In the genomic region with DNA sequence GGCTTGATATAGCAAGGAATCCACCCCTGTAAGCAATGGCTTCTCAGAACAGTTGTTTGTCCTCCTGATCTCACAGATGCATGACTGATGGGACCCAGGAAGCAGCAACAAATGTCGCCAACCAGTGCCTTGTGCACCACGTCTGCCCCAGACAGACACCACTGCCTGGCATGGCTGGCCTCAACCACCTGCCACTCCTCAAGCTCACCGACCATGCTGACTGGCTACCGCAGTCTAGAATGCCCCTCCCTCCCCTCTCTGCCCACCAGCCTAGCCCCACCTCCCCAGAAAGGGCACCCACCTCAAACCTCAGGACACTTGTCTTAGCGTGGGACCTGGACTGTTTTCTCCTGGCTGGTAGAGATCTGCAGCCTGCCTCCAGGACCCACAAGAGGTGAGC, we compare ENCODE assay signal across 20 cellular contexts. TPM values are rescaled to one million over a fixed set of nuclear protein-coding genes. Genes with fewer than 3 reads are reported as not detected.
DNase-seq lines count a peak whose midpoint lies in the region; ATAC-seq, FAIRE-seq and TF ChIP-seq lines count a peak whose summit lies in the region.
"Had no signal": no experiment of that assay in that cellular context is flagged by ENCODE, and none has a peak within 500 bp of the region (broad histone marks: within the 10 kb centered on the region; RNA-seq: fewer than 3 reads in every experiment).

No MANE protein-coding gene starts in this region.

- no peak overlapping the region for H3K27ac ChIP-seq in BLaER1
- peak overlapping the region; percentile 88 for H3K27ac ChIP-seq in GM12878 (ENCODE audit: control insufficient read depth, insufficient read depth)
- H3K27ac ChIP-seq in psoas muscle, result peak overlapping the region; percentile 38
- H3K27ac ChIP-seq in neuronal stem cell (replicated peaks; ENCODE audit: low read length), result no peak overlapping the region

- peak; percentile 33 for FAIRE-seq in GM12892 (lab: Jason Lieb, UNC)
- no peak for FAIRE-seq in GM12878 (lab: Jason Lieb, UNC)

- CTCF ChIA-PET in GM12878 (lab: Yijun Ruan, JAX), result interaction anchor here (0.8 to 26.0 kb wide), 7 partner anchors 9 to 212 kb away, joined by 3 to 756 read pairs (median 4); a partner anchor contains a TSS

- no peak overlapping the region for H2BK120ac ChIP-seq in neuronal stem cell (ENCODE audit: low read depth, low read length)

- SMC1A ChIA-PET in GM12878 (lab: Charles Lee; ENCODE audit: uncharacterized antibody, unreplicated experiment), result interaction anchor here (0.6 to 10.4 kb wide), 7 partner anchors 10 to 184 kb away, joined by 3 to 408 read pairs (median 5); no protein-coding TSS in a partner anchor

- DNase-seq in GM12892 (ENCODE audit: insufficient read length) (no peak), GM12878 (ENCODE audit: low read depth, low spot score) (no peak), psoas muscle (no peak), neuronal stem cell (ENCODE audit: low spot score) (no peak), DMS153 treated with DMSO at 0.1 percent for 48 hours (lab: John Stamatoyannopoulos, UW; ENCODE audit: unreplicated experiment) (no peak), COR-L47 (lab: John Stamatoyannopoulos, UW) (no peak)
- DNase-seq: ACHN; AML-193; CD4-positive, alpha-beta memory T cell; H7; KBM-7; NCI-H187 treated with DMSO at 0.1 percent for 48 hours; NCI-H2171; NCI-H446; NCI-H774; RPMI8226; SW 1271 had no signal

- no peak overlapping the region for H2BK15ac ChIP-seq in neuronal stem cell (ENCODE audit: low read length)

- H3K14ac ChIP-seq in neuronal stem cell (ENCODE audit: low read length), result no peak overlapping the region

- peaks cover 11% of the 10 kb centered on the region for H3K79me2 ChIP-seq in GM12878 (ENCODE audit: control insufficient read depth, insufficient read depth, low read length)

- H3K9ac ChIP-seq in BLaER1, result no peak overlapping the region
- peak overlapping the region; percentile 52; the same call in 1 of the 2 replicates for H3K9ac ChIP-seq in GM12878 (ENCODE audit: control insufficient read depth, insufficient read depth, low read length)
- no peak overlapping the region for H3K9ac ChIP-seq in neuronal stem cell (ENCODE audit: low read depth, low read length, poor library complexity)

- WGBS in GM12878 (ENCODE audit: insufficient coverage, insufficient replicate concordance, low lambda C conversion rate, missing lambda C conversion rate), result 2% methylated on average over 5 of the region's 5 CpGs
- WGBS in psoas muscle, 3 donors, result 46 to 75% (median 50%) methylated on average over 5 of the region's 5 CpGs
- WGBS in neuronal stem cell (ENCODE audit: extremely low coverage in 2 of 2, insufficient read length in 2 of 2, insufficient replicate concordance in 1 of 2), 2 donors, result no CpG with 5 or more reads among the region's 5 CpGs

- H3K4me1 ChIP-seq in BLaER1, result peaks cover 55% of the 10 kb centered on the region
- peaks cover 60% of the 10 kb centered on the region for H3K4me1 ChIP-seq in GM12878 (ENCODE audit: control insufficient read depth, insufficient read depth, low read length)
- H3K4me1 ChIP-seq in psoas muscle, result peaks cover 7% of the 10 kb centered on the region
- H3K4me1 ChIP-seq in neuronal stem cell (ENCODE audit: control insufficient read depth in 2 of 2, insufficient read depth in 1 of 2, low read depth in 1 of 2, low read length in 2 of 2), result peaks cover 2 to 19% of the 10 kb centered on the region in 2 donors

- TF ChIP-seq POLR2A in GM12892 (IDR thresholded peaks at IDR 0.05; ENCODE audit: low read depth, low read length) (no peak), GM12878 (IDR thresholded peaks at IDR 0.05; ENCODE audit: low read depth, low read length) (no peak)

- POLR2A ChIA-PET in GM12878 (lab: Charles Lee), result interaction anchor here (0.6 to 4.1 kb wide), 3 partner anchors 94 to 137 kb away, joined by 3 to 24 read pairs (median 3); no protein-coding TSS in a partner anchor

- H4K20me1 ChIP-seq in BLaER1 (peaks cover 13% of the 10 kb centered on the region; the same call in 1 of the 2 replicates), GM12878 (ENCODE audit: control insufficient read depth, insufficient read depth) (no peaks in the 10 kb centered on the region)

- no peak overlapping the region for H2BK12ac ChIP-seq in neuronal stem cell (ENCODE audit: low read length)

- H3K9me3 ChIP-seq in BLaER1, result no peaks in the 10 kb centered on the region
- H3K9me3 ChIP-seq in GM12878 (replicated peaks; ENCODE audit: control insufficient read depth, insufficient read depth, low read length), result no peaks in the 10 kb centered on the region; the same call in 2 of the 3 replicates
- H3K9me3 ChIP-seq in psoas muscle, result no peaks in the 10 kb centered on the region
- no peaks in the 10 kb centered on the region for H3K9me3 ChIP-seq in neuronal stem cell (replicated peaks in 1 of 2; ENCODE audit: control insufficient read depth in 2 of 2, insufficient read depth in 1 of 2, low read depth in 1 of 2, low read length in 2 of 2)
- H3K9me3 ChIP-seq: SJSA1 had no signal

- in situ Hi-C loops in GM12878 (cut with MboI), result loop anchor here (5.0 kb wide), 2 partner anchors 86 to 131 kb away; no protein-coding TSS in a partner anchor

- no peak for TF ChIP-seq EP300 in GM12878 (IDR thresholded peaks at IDR 0.05; ENCODE audit: borderline replicate concordance in 1 of 2, control insufficient read depth in 1 of 2, low read depth in 2 of 2, low read length in 2 of 2)

- no peaks in the 10 kb centered on the region for H3K36me3 ChIP-seq in BLaER1
- H3K36me3 ChIP-seq in GM12878 (ENCODE audit: control insufficient read depth in 2 of 2, insufficient read depth in 2 of 2, low read length in 1 of 2), result no peaks in the 10 kb centered on the region; a peak in 1 of 4 replicates
- no peaks in the 10 kb centered on the region for H3K36me3 ChIP-seq in psoas muscle (ENCODE audit: insufficient read depth in 1 of 2, low read depth in 1 of 2)
- H3K36me3 ChIP-seq in neuronal stem cell (replicated peaks in 1 of 2; ENCODE audit: control insufficient read depth in 2 of 2, insufficient read depth in 2 of 2, low read length in 2 of 2), result no peaks in the 10 kb centered on the region

- no peak overlapping the region for H3K23ac ChIP-seq in neuronal stem cell (ENCODE audit: low read depth, low read length, poor library complexity)

- no peak overlapping the region for H3K18ac ChIP-seq in neuronal stem cell (ENCODE audit: low read length)

- H4K8ac ChIP-seq in neuronal stem cell (ENCODE audit: low read depth, low read length), result no peak overlapping the region

- H2BK5ac ChIP-seq in neuronal stem cell (ENCODE audit: low read length), result no peak overlapping the region

- no peak overlapping the region for H3K4me3 ChIP-seq in BLaER1
- no peak overlapping the region for H3K4me3 ChIP-seq in GM12878
- H3K4me3 ChIP-seq in psoas muscle, result no peak overlapping the region
- no peak overlapping the region for H3K4me3 ChIP-seq in neuronal stem cell (ENCODE audit: low read length in 2 of 2)
- H3K4me3 ChIP-seq: SJSA1 had no signal

- TF ChIP-seq CTCF in GM12878 (IDR thresholded peaks at IDR 0.05 in 2 of 3, conservative IDR thresholded peaks at IDR 0.05 in 1 of 3; ENCODE audit: control insufficient read depth in 2 of 3, extremely low read depth in 1 of 3, insufficient read depth in 1 of 3, low read depth in 3 of 3, low read length in 3 of 3), result no peak
- TF ChIP-seq CTCF in psoas muscle (IDR thresholded peaks at IDR 0.05), result no peak

- RAD21 ChIA-PET in GM12878 (lab: Charles Lee; ENCODE audit: unreplicated experiment), result interaction anchor here (1.1 to 19.9 kb wide), 2 partner anchors 134 to 212 kb away, joined by 4 to 675 read pairs; a partner anchor contains a TSS

- no peak for TF ChIP-seq RAD21 in GM12878 (IDR thresholded peaks at IDR 0.05; ENCODE audit: insufficient read depth, low read depth, low read length)

- H2AK5ac ChIP-seq in neuronal stem cell (ENCODE audit: low read depth, low read length), result no peak overlapping the region

- H2AFZ ChIP-seq in GM12878 (ENCODE audit: control insufficient read depth, low read depth, low read length) (peak overlapping the region; percentile 40), neuronal stem cell (ENCODE audit: low read length) (no peak overlapping the region)

- ATAC-seq in GM12878 (no peak), psoas muscle (peak; percentile 31 to 73 (median 55)), HG03139 (IDR thresholded peaks at IDR 0.05; ENCODE audit: unreplicated experiment) (no peak)

- no peak overlapping the region for H4K91ac ChIP-seq in neuronal stem cell (ENCODE audit: low read depth, low read length, poor library complexity)

- H3K4me2 ChIP-seq in BLaER1 (peak overlapping the region; percentile 22), GM12878 (ENCODE audit: control insufficient read depth, insufficient read depth) (0 out of 2 replicates have a peak overlapping the region, but pooled peaks have one; percentile 65), neuronal stem cell (ENCODE audit: insufficient read depth, low read length, poor library complexity, severe bottlenecking) (no peak overlapping the region)

- BruUV-seq in GM12878 (replicated peaks; lab: Mats Ljungman, UMichigan), result no TSS peak

- H3K79me1 ChIP-seq in neuronal stem cell (ENCODE audit: low read depth, low read length), result peaks cover 2% of the 10 kb centered on the region

- H3K4ac ChIP-seq in neuronal stem cell (ENCODE audit: low read length), result no peak overlapping the region

- H3K27me3 ChIP-seq in BLaER1, result no peaks in the 10 kb centered on the region
- no peaks in the 10 kb centered on the region for H3K27me3 ChIP-seq in GM12878 (replicated peaks in 1 of 2; ENCODE audit: control insufficient read depth in 2 of 2, insufficient read depth in 2 of 2, low read length in 1 of 2)
- no peaks in the 10 kb centered on the region for H3K27me3 ChIP-seq in psoas muscle (ENCODE audit: insufficient read depth in 3 of 3, low read length in 2 of 3)
- no peaks in the 10 kb centered on the region for H3K27me3 ChIP-seq in neuronal stem cell (ENCODE audit: control insufficient read depth in 3 of 3, insufficient read depth in 3 of 3, low read depth in 1 of 3, low read length in 3 of 3)
- H3K27me3 ChIP-seq: SJSA1 had no signal

- intact Hi-C loops in GM12878 (cut with micrococcal nuclease; ENCODE audit: unreplicated experiment) (loop anchor here (5.0 kb wide), 1 partner anchor 191 kb away; no protein-coding TSS in a partner anchor), psoas muscle (cut with DNase I) (no loop called here)

RNA-seq across cellular contexts. Expression of a gene that starts 24.0 kb away (rescaled TPM):
- polyA plus RNA-seq in GM12892 (2012; ENCODE audit: missing spikeins), result 13.4 TPM
- 15.6 and 22.4 TPM in 2 replicates for total RNA-seq in GM12878 (2013; cell fraction: nucleolus; rRNA removed)
- total RNA-seq in GM12878 (2014; rRNA removed) (19.4 and 24.5 TPM in 2 replicates), GM12878 (2014; rRNA removed; fragmentation: Illumina TruSeq; extraction: Trizol) (10.0 and 10.2 TPM in 2 replicates), GM12878 (2021) (25.9 and 27.6 TPM in 2 replicates), psoas muscle (100 to 1,000 TPM in 3 of 4 donors, 10 to 100 TPM in 1; 66.1 to 143 (median 140) TPM)
- 6.0 TPM for polyA plus RNA-seq in GM12878 (2011; ENCODE audit: low read depth)
- polyA plus RNA-seq in GM12878 (2011; rRNA removed) (14.9 and 28.0 TPM in 2 replicates), GM12878 (2014; fragmentation: Illumina TruSeq; extraction: Trizol) (13.5 and 21.5 TPM in 2 replicates), GM12878 (2014; fragmentation: Nextera tagmentation; extraction: Ambion mirVana) (1 to 10 TPM; 3.5 to 6.9 TPM), GM12878 (2014; rRNA removed) (23.2 and 24.4 TPM in 2 replicates), GM12878 (2016; fragmentation: Nextera tagmentation; extraction: Ambion mirVana) (10 to 100 TPM; 13.3 to 15.7 TPM), psoas muscle (100 to 1,000 TPM in 1 of 3 donors, 10 to 100 TPM in 2; 26.4 to 153 (median 67.2) TPM)
- 44.5 and 50.8 TPM in 2 replicates for polyA plus RNA-seq in GM12878 (2011; cell fraction: cytosol; rRNA removed)
- 34.0 and 36.2 TPM in 2 replicates for polyA plus RNA-seq in GM12878 (2011; cell fraction: nucleus; rRNA removed)
- 8.8 and 11.6 TPM in 2 replicates for polyA plus RNA-seq in GM12878 (2012)
- polyA minus RNA-seq in GM12878 (2011; rRNA and poly(A)+ RNA removed), result 24.5 and 25.4 TPM in 2 replicates
- 5.6 and 6.5 TPM in 2 replicates for polyA minus RNA-seq in GM12878 (2011; cell fraction: cytosol; rRNA and poly(A)+ RNA removed)
- 6.8 and 9.7 TPM in 2 replicates for polyA minus RNA-seq in GM12878 (2011; cell fraction: nucleus; rRNA and poly(A)+ RNA removed)
- polyA plus RNA-seq in neuronal stem cell (2013, experiment 1 of 2), result 38.9 TPM
- polyA plus RNA-seq in neuronal stem cell (2013, experiment 2 of 2), result 39.0 TPM

RNA-seq across cellular contexts. Expression of a gene that starts 45.5 kb away (rescaled TPM):
- 25.9 TPM for polyA plus RNA-seq in GM12892 (2012; ENCODE audit: missing spikeins)
- 8.3 and 9.5 TPM in 2 replicates for total RNA-seq in GM12878 (2013; cell fraction: nucleolus; rRNA removed)
- total RNA-seq in GM12878 (2014; rRNA removed), result 23.2 and 25.4 TPM in 2 replicates
- total RNA-seq in GM12878 (2014; rRNA removed; fragmentation: Illumina TruSeq; extraction: Trizol), result 32.2 and 32.9 TPM in 2 replicates
- total RNA-seq in GM12878 (2021), result 48.5 TPM in 2 replicates
- 22.0 TPM for polyA plus RNA-seq in GM12878 (2011; ENCODE audit: low read depth)
- polyA plus RNA-seq in GM12878 (2011; rRNA removed), result 25.7 and 29.4 TPM in 2 replicates
- 19.5 and 28.3 TPM in 2 replicates for polyA plus RNA-seq in GM12878 (2011; cell fraction: cytosol; rRNA removed)
- 9.4 and 11.6 TPM in 2 replicates for polyA plus RNA-seq in GM12878 (2011; cell fraction: nucleus; rRNA removed)
- 25.3 and 27.3 TPM in 2 replicates for polyA plus RNA-seq in GM12878 (2012)
- 51.3 and 64.0 TPM in 2 replicates for polyA plus RNA-seq in GM12878 (2014; fragmentation: Illumina TruSeq; extraction: Trizol)
- polyA plus RNA-seq in GM12878 (2014; fragmentation: Nextera tagmentation; extraction: Ambion mirVana), result 10 to 100 TPM; 14.4 to 20.4 TPM
- polyA plus RNA-seq in GM12878 (2014; rRNA removed), result 23.1 and 24.0 TPM in 2 replicates
- polyA plus RNA-seq in GM12878 (2016; fragmentation: Nextera tagmentation; extraction: Ambion mirVana), result 10 to 100 TPM; 34.4 to 35.8 TPM
- 33.9 and 34.3 TPM in 2 replicates for polyA minus RNA-seq in GM12878 (2011; rRNA and poly(A)+ RNA removed)
- polyA minus RNA-seq in GM12878 (2011; cell fraction: cytosol; rRNA and poly(A)+ RNA removed), result 17.0 and 23.4 TPM in 2 replicates
- 4.8 and 7.5 TPM in 2 replicates for polyA minus RNA-seq in GM12878 (2011; cell fraction: nucleus; rRNA and poly(A)+ RNA removed)
- total RNA-seq in psoas muscle, result 10 to 100 TPM; 41.3 to 75.0 (median 62.0) TPM
- polyA plus RNA-seq in psoas muscle, result 10 to 100 TPM; 13.0 to 76.6 (median 33.8) TPM
- 120 TPM for polyA plus RNA-seq in neuronal stem cell (2013, experiment 1 of 2)
- 124 TPM for polyA plus RNA-seq in neuronal stem cell (2013, experiment 2 of 2)

Comparison
In these comparisons a context has a peak if more than half of its experiments do, and no peak if none do; other contexts are left out.
1. H3K27ac ChIP-seq: peak in GM12878 (single experiment) and psoas muscle (single experiment); none in BLaER1 (single experiment) and neuronal stem cell (single experiment).
2. ATAC-seq: peak in psoas muscle (4 of 4); none in GM12878 (single experiment) and HG03139 (single experiment).